Comparison of ENCODE assay signal across 30 cellular contexts in genomic region chr5:142358648-142359047, GRCh38. TPM values are rescaled to one million over a fixed set of nuclear protein-coding genes. Genes with fewer than 3 reads are reported as not detected.
DNase-seq lines count a peak whose midpoint lies in the region; ATAC-seq and TF ChIP-seq lines count a peak whose summit lies in the region.
"Had no signal": no experiment of that assay in that cellular context is flagged by ENCODE, and none has a peak within 500 bp of the region (broad histone marks: within the 10 kb centered on the region; RNA-seq: fewer than 3 reads in every experiment).

No MANE protein-coding gene starts in this region.

- peaks cover 19% of the 10 kb centered on the region for H3K4me1 Mint-ChIP-seq in MCF 10A (ENCODE audit: insufficient read depth, unreplicated experiment)
- peaks cover 13 to 51% (median 46%) of the 10 kb centered on the region in 4 donors for H3K4me1 Mint-ChIP-seq in naive thymus-derived CD8-positive, alpha-beta T cell

- intact Hi-C loops in MCF 10A (cut with micrococcal nuclease), result no loop called here
- intact Hi-C loops in mammary epithelial cell (cut with micrococcal nuclease), result no loop called here

- H3K9me3 Mint-ChIP-seq in MCF 10A (ENCODE audit: unreplicated experiment), result no peaks in the 10 kb centered on the region
- no peaks in the 10 kb centered on the region for H3K9me3 Mint-ChIP-seq in naive thymus-derived CD8-positive, alpha-beta T cell
- H3K9me3 Mint-ChIP-seq: activated T-cell treated with anti-CD3 and anti-CD28 coated beads, Interleukin-2, amount 50 U/mL, for 24 hours; CD8-positive, alpha-beta memory T cell had no signal

- H3K9me3 ChIP-seq in mammary epithelial cell (replicated peaks; ENCODE audit: insufficient read depth, low read length) (no peaks in the 10 kb centered on the region), mesenchymal stem cell (ENCODE audit: control insufficient read depth, low read length) (peaks cover 5% of the 10 kb centered on the region), skeletal muscle satellite cell (replicated peaks; ENCODE audit: low read length) (no peaks in the 10 kb centered on the region), GM23248 (ENCODE audit: low read depth) (no peaks in the 10 kb centered on the region)
- H3K9me3 ChIP-seq: body of pancreas, HAP-1, heart left ventricle, mucosa of descending colon, right atrium auricular region, tibial nerve had no signal

- peak overlapping the region; percentile 81 for H4K91ac ChIP-seq in mesenchymal stem cell (ENCODE audit: low read length)

- H4K8ac ChIP-seq in mesenchymal stem cell (ENCODE audit: low read length), result peak overlapping the region; percentile 41

- no peak for ATAC-seq in naive thymus-derived CD8-positive, alpha-beta T cell
- ATAC-seq in GM18505 (IDR thresholded peaks at IDR 0.05; ENCODE audit: unreplicated experiment), result no peak
- ATAC-seq: body of pancreas, heart left ventricle, mucosa of descending colon had no signal

- H3K4me3 ChIP-seq in mammary epithelial cell (replicated peaks in 1 of 3; ENCODE audit: insufficient read depth in 1 of 3, low read depth in 2 of 3, low read length in 3 of 3) (no peak overlapping the region), mesenchymal stem cell (ENCODE audit: insufficient read depth in 1 of 2, low read depth in 1 of 2, low read length in 2 of 2) (no peak overlapping the region), skeletal muscle satellite cell (ENCODE audit: low read length) (no peak overlapping the region), GM23248 (no peak overlapping the region)
- H3K4me3 ChIP-seq: body of pancreas, HAP-1, mucosa of descending colon, right atrium auricular region, tibial nerve had no signal

- WGBS in mammary epithelial cell (ENCODE audit: low coverage, missing lambda C conversion rate), result 100% methylated on average over 4 of the region's 5 CpGs
- 90% methylated on average over 5 of the region's 5 CpGs for WGBS in mesenchymal stem cell
- 95% methylated on average over 5 of the region's 5 CpGs for WGBS in GM23248 (ENCODE audit: low coverage in 1 of 2, low lambda C conversion rate in 2 of 2, missing lambda C conversion rate in 2 of 2), 2 experiments

- H2AFZ ChIP-seq in mammary epithelial cell (ENCODE audit: low read depth, low read length) (no peak overlapping the region), mesenchymal stem cell (ENCODE audit: low read depth, low read length) (no peak overlapping the region), GM23248 (no peak overlapping the region)

- no peak for TF ChIP-seq POLR2A in GM18505 (IDR thresholded peaks at IDR 0.05; ENCODE audit: borderline replicate concordance, extremely low read depth, insufficient read depth, insufficient read length)

- H3K36me3 ChIP-seq in mammary epithelial cell (ENCODE audit: insufficient read depth, low read length), result no peaks in the 10 kb centered on the region
- H3K36me3 ChIP-seq in mesenchymal stem cell (ENCODE audit: control insufficient read depth in 1 of 2, insufficient read depth in 2 of 2, low read depth in 1 of 2, low read length in 2 of 2), result peaks cover 0 to 3% of the 10 kb centered on the region in 2 experiments
- no peaks in the 10 kb centered on the region for H3K36me3 ChIP-seq in skeletal muscle satellite cell (ENCODE audit: insufficient read depth, low read length)
- no peaks in the 10 kb centered on the region for H3K36me3 ChIP-seq in GM23248 (ENCODE audit: low read depth)
- H3K36me3 ChIP-seq: HAP-1, heart left ventricle, right atrium auricular region, tibial nerve had no signal

- H3K4me2 ChIP-seq in mammary epithelial cell (ENCODE audit: insufficient read depth, low read depth, low read length) (no peak overlapping the region), mesenchymal stem cell (ENCODE audit: low read length, poor library complexity, severe bottlenecking) (no peak overlapping the region), skeletal muscle satellite cell (ENCODE audit: low read length) (peak overlapping the region; percentile 78), GM23248 (ENCODE audit: unreplicated experiment) (no peak overlapping the region)

- H3K79me2 ChIP-seq in mammary epithelial cell (ENCODE audit: insufficient read depth, low read length) (no peaks in the 10 kb centered on the region), GM23248 (ENCODE audit: insufficient read depth) (no peaks in the 10 kb centered on the region)

- POLR2A ChIA-PET in MCF 10A (lab: Yijun Ruan, JAX), result interaction anchor here (0.7 to 10.6 kb wide), 3 partner anchors 34 to 261 kb away, joined by 3 to 150 read pairs (median 3); partner anchors contain the start of gene SPRY4
- POLR2A ChIA-PET in naive thymus-derived CD8-positive, alpha-beta T cell (lab: Charles Lee), result interaction anchor here (3.3 kb wide), 1 partner anchor 34 kb away, joined by 19 read pairs; the partner anchor contains the start of gene SPRY4

- H3K36me3 Mint-ChIP-seq in MCF 10A (ENCODE audit: insufficient read depth, unreplicated experiment), result no peaks in the 10 kb centered on the region
- H3K36me3 Mint-ChIP-seq in naive thymus-derived CD8-positive, alpha-beta T cell, result no peaks in the 10 kb centered on the region
- H3K36me3 Mint-ChIP-seq: CD8-positive, alpha-beta memory T cell had no signal

- dilution Hi-C loops in mammary epithelial cell (cut with HindIII; ENCODE audit: low sequenced_read_pairs), result no loop called here

- H3K79me1 ChIP-seq in mesenchymal stem cell (replicated peaks; ENCODE audit: low read length, poor library complexity, severe bottlenecking), result peaks cover 11% of the 10 kb centered on the region

- H3K27me3 ChIP-seq in mammary epithelial cell (ENCODE audit: insufficient read depth, low read length) (no peaks in the 10 kb centered on the region), mesenchymal stem cell (ENCODE audit: control insufficient read depth in 1 of 2, insufficient read depth in 1 of 2, low read length in 2 of 2) (no peaks in the 10 kb centered on the region), skeletal muscle satellite cell (ENCODE audit: control insufficient read depth, insufficient read depth, low read length) (no peaks in the 10 kb centered on the region), GM23248 (replicated peaks; ENCODE audit: insufficient read depth) (no peaks in the 10 kb centered on the region)
- H3K27me3 ChIP-seq: body of pancreas, right atrium auricular region had no signal

- no peak overlapping the region for H2BK5ac ChIP-seq in mesenchymal stem cell (ENCODE audit: low read depth, low read length, poor library complexity, severe bottlenecking)

- no peaks in the 10 kb centered on the region for H3K9me2 ChIP-seq in GM23248 (ENCODE audit: insufficient read depth)

- no peak overlapping the region for H3K27ac Mint-ChIP-seq in MCF 10A (ENCODE audit: low read depth, unreplicated experiment)
- peak overlapping the region in 2 of 10 donors; percentile 21 to 34 for H3K27ac Mint-ChIP-seq in naive thymus-derived CD8-positive, alpha-beta T cell

- peak overlapping the region; percentile 85 to 99 for H3K4ac ChIP-seq in mesenchymal stem cell (ENCODE audit: low read depth in 1 of 2, low read length in 2 of 2)

- no peak overlapping the region for H3K27ac ChIP-seq in mammary epithelial cell (ENCODE audit: insufficient read depth, low read depth, low read length)
- no peak overlapping the region for H3K27ac ChIP-seq in mesenchymal stem cell (ENCODE audit: low read length, poor library complexity, severe bottlenecking)
- no peak overlapping the region for H3K27ac ChIP-seq in GM23248
- H3K27ac ChIP-seq: VCaP had no signal

- no TSS peak for BruUV-seq in MCF 10A (replicated peaks; lab: Mats Ljungman, UMichigan)
- no TSS peak for BruUV-seq in mammary epithelial cell (replicated peaks; lab: Mats Ljungman, UMichigan)

- H2BK120ac ChIP-seq in mesenchymal stem cell (ENCODE audit: low read depth, low read length), result peak overlapping the region; percentile 65

- H3K27me3 Mint-ChIP-seq in MCF 10A (ENCODE audit: insufficient read depth, unreplicated experiment), result no peaks in the 10 kb centered on the region
- peaks cover 0 to 3% (median 0%) of the 10 kb centered on the region in 5 donors for H3K27me3 Mint-ChIP-seq in naive thymus-derived CD8-positive, alpha-beta T cell
- H3K27me3 Mint-ChIP-seq: activated T-cell treated with anti-CD3 and anti-CD28 coated beads, Interleukin-2, amount 50 U/mL, for 24 hours had no signal

- no peak for TF ChIP-seq CTCF in MCF 10A (IDR thresholded peaks at IDR 0.05; ENCODE audit: unreplicated experiment)
- TF ChIP-seq CTCF in mammary epithelial cell (conservative IDR thresholded peaks at IDR 0.05 in 1 of 2, IDR thresholded peaks at IDR 0.05 in 1 of 2; ENCODE audit: extremely low read depth in 1 of 2, insufficient read depth in 1 of 2, low read depth in 1 of 2, low read length in 2 of 2), result no peak

- H2AK5ac ChIP-seq in mesenchymal stem cell (ENCODE audit: low read length, severe bottlenecking), result no peak overlapping the region

- H3K14ac ChIP-seq in mesenchymal stem cell (ENCODE audit: low read length in 2 of 2), result peak overlapping the region in 1 of 2 experiments; percentile 80

- H3K9ac ChIP-seq in mammary epithelial cell (ENCODE audit: insufficient read depth, low read length) (no peak overlapping the region), mesenchymal stem cell (ENCODE audit: low read length) (no peak overlapping the region), skeletal muscle satellite cell (ENCODE audit: low read depth, low read length) (peak overlapping the region; percentile 85), GM23248 (no peak overlapping the region)

- peak overlapping the region; percentile 95 to 97 for H3K18ac ChIP-seq in mesenchymal stem cell (ENCODE audit: low read depth in 1 of 2, low read length in 2 of 2)

- H3F3A ChIP-seq in GM23248 (ENCODE audit: insufficient read depth), result peaks cover 27% of the 10 kb centered on the region

- CTCF ChIA-PET in MCF 10A (lab: Yijun Ruan, JAX) (interaction anchor here (1.0 to 4.9 kb wide), 3 partner anchors 35 to 191 kb away, joined by 7 to 22 read pairs (median 10); partner anchors contain the start of gene SPRY4), mammary epithelial cell (lab: Charles Lee; ENCODE audit: low non-redundant PET) (no interaction called here)

- H3K23ac ChIP-seq in mesenchymal stem cell (ENCODE audit: low read length in 2 of 2), result peak overlapping the region in 1 of 2 experiments; percentile 6

- H2BK15ac ChIP-seq in mesenchymal stem cell (ENCODE audit: low read depth, poor library complexity, severe bottlenecking), result peak overlapping the region; percentile 91

- in situ Hi-C loops in mammary epithelial cell (cut with MboI; ENCODE audit: low sequenced_read_pairs in 2 of 2), result no loop called here
- in situ Hi-C loops in GM23248 (cut with MboI), result no loop called here

- H4K20me1 ChIP-seq in mammary epithelial cell (ENCODE audit: insufficient read depth, low read length) (no peaks in the 10 kb centered on the region), GM23248 (ENCODE audit: insufficient read depth) (no peaks in the 10 kb centered on the region)

- H3K4me3 Mint-ChIP-seq in MCF 10A (ENCODE audit: unreplicated experiment), result peak overlapping the region; percentile 82
- H3K4me3 Mint-ChIP-seq in naive thymus-derived CD8-positive, alpha-beta T cell, result peak overlapping the region in 1 of 10 donors; percentile 75
- H3K4me3 Mint-ChIP-seq: dendritic cell treated with granulocyte-macrophage colony-stimulating factor and Interleukin-4, amounts not matched to agents 40 ng/mL and 50 ng/mL, for 4 days had no signal

- peak overlapping the region; percentile 91 to 99 for H2BK12ac ChIP-seq in mesenchymal stem cell (ENCODE audit: low read length in 2 of 2)

- DNase-seq in MCF 10A (ENCODE audit: unreplicated experiment) (no peak), mammary epithelial cell (no peak), LHCN-M2 (ENCODE audit: low read depth) (peak; percentile 81), mesenchymal stem cell (no peak), GM23248 (no peak)
- no peak for DNase-seq in naive thymus-derived CD8-positive, alpha-beta T cell
- DNase-seq: activated CD4-positive, alpha-beta T cell treated with anti-CD3 and anti-CD28 coated beads for 4 hours; activated naive CD4-positive, alpha-beta T cell; activated T-cell treated with anti-CD3 and anti-CD28 coated beads, Interleukin-2, amount 50 U/mL, for 24 hours; body of pancreas; CD8-positive, alpha-beta memory T cell; DMS 273 treated with DMSO at 0.1 percent for 48 hours; EL; foreskin fibroblast; heart left ventricle; kidney; NCI-H446; NCI-H748 treated with DMSO at 0.1 percent for 48 hours; SIG-M5; stimulated activated CD4-positive, alpha-beta T cell treated with anti-CD3 and anti-CD28 coated beads, Interleukin-12 subunit alpha, Interleukin-12 subunit beta, amount 100 ng/mL, for 4 hours; stimulated activated CD4-positive, alpha-beta T cell treated with anti-CD3 and anti-CD28 coated beads, Interleukin-4, amount 100 ng/mL, for 1 hour; T1000 had no signal

- H3K4me1 ChIP-seq in mammary epithelial cell (ENCODE audit: insufficient read depth, low read length) (peaks cover 34% of the 10 kb centered on the region), mesenchymal stem cell (ENCODE audit: control insufficient read depth, insufficient read depth, low read depth, low read length) (peaks cover 10% of the 10 kb centered on the region), skeletal muscle satellite cell (ENCODE audit: control insufficient read depth, insufficient read depth, low read length) (peaks cover 60% of the 10 kb centered on the region), GM23248 (ENCODE audit: insufficient read depth) (peaks cover 22% of the 10 kb centered on the region)
- H3K4me1 ChIP-seq: HAP-1 had no signal

RNA-seq across cellular contexts. Expression of gene SPRY4, which starts 33.8 kb away (rescaled TPM):
- total RNA-seq in MCF 10A (2022) (34.5 and 41.9 TPM in 2 replicates), mammary epithelial cell (10 to 100 TPM; 11.5 to 40.7 TPM), LHCN-M2 (2014; rRNA removed) (25.6 and 36.4 TPM in 2 replicates)
- polyA plus RNA-seq in mammary epithelial cell (12.0 TPM), GM23248 (2016; fragmentation: Nextera tagmentation; extraction: Ambion mirVana) (8.5 and 9.2 TPM in 2 replicates)
- polyA minus RNA-seq in mammary epithelial cell, result 59.3 TPM
- polyA plus RNA-seq in LHCN-M2 (2012), result 5.2 TPM
- polyA plus RNA-seq in mesenchymal stem cell (2013, experiment 1 of 2), result 98.3 TPM
- polyA plus RNA-seq in mesenchymal stem cell (2013, experiment 2 of 2), result 95.2 TPM
- 29.9 and 38.5 TPM in 2 replicates for total RNA-seq in skeletal muscle satellite cell (2012; rRNA removed)
- total RNA-seq in GM23248 (2014; rRNA removed; shearing (Covaris generic)), result 10.9 and 12.8 TPM in 2 replicates
- not detected for total RNA-seq in naive thymus-derived CD8-positive, alpha-beta T cell
- polyA plus RNA-seq in naive thymus-derived CD8-positive, alpha-beta T cell, result not detected
- polyA plus RNA-seq: CD8-positive, alpha-beta memory T cell had no signal

Comparison
In these comparisons a context has a peak if more than half of its experiments do, and no peak if none do; other contexts are left out.
1. RNA of gene SPRY4, which starts 33.8 kb away (total RNA-seq): 34.5 to 41.9 TPM in MCF 10A, 11.5 to 40.7 TPM in mammary epithelial cell, 25.6 to 36.4 TPM in LHCN-M2 and 10.9 to 12.8 TPM in GM23248; not detected in naive thymus-derived CD8-positive, alpha-beta T cell; every median in the first group is over 10 times any median in the second.